ENCODE assay signal across 8 cellular contexts in genomic region chr3:172562881-172563835, GRCh38. TPM values are rescaled to one million over a fixed set of nuclear protein-coding genes. Genes with fewer than 3 reads are reported as not detected.
DNase-seq lines count a peak whose midpoint lies in the region; ATAC-seq and TF ChIP-seq lines count a peak whose summit lies in the region.

No MANE protein-coding gene starts in this region.

- no peaks in the 10 kb centered on the region for H3K79me2 ChIP-seq in SK-N-SH (ENCODE audit: insufficient read depth)

- TF ChIP-seq RAD21 in SK-N-SH (IDR thresholded peaks at IDR 0.05; ENCODE audit: low read length): no peak

- H3K27ac Mint-ChIP-seq in nephron: peak overlapping the region; percentile 74 to 92 (median 89)

- H3K27me3 Mint-ChIP-seq in nephron (ENCODE audit: low read depth): no peaks in the 10 kb centered on the region

- WGBS in SK-N-SH (ENCODE audit: low lambda C conversion rate): 53% methylated on average over 8 of the region's 8 CpGs

- H3K36me3 Mint-ChIP-seq in nephron (ENCODE audit: low read depth): no peaks in the 10 kb centered on the region

- H3K4me2 ChIP-seq in SK-N-SH: peak overlapping the region; percentile 53

- no peaks in the 10 kb centered on the region for H4K20me1 ChIP-seq in SK-N-SH (ENCODE audit: insufficient read depth)

- ATAC-seq in GM18861 (IDR thresholded peaks at IDR 0.05; ENCODE audit: unreplicated experiment): peak; percentile 81
- ATAC-seq in HG03064 (IDR thresholded peaks at IDR 0.05; ENCODE audit: low read depth, unreplicated experiment): peak; percentile 42

- peak overlapping the region; percentile 13 to 29; a peak in 2 of 4 replicates for H3K27ac ChIP-seq in SK-N-SH (ENCODE audit: low read depth in 2 of 2, low read length in 1 of 2)

- no peaks in the 10 kb centered on the region for H3K27me3 ChIP-seq in SK-N-SH (ENCODE audit: insufficient read depth)
- no peaks in the 10 kb centered on the region for H3K27me3 ChIP-seq in endocrine pancreas (ENCODE audit: control insufficient read depth, insufficient read depth, low read length)

- no peaks in the 10 kb centered on the region for H3K9me2 ChIP-seq in SK-N-SH

- POLR2A ChIA-PET in SK-N-SH (lab: Yijun Ruan, JAX): no interaction called here

- DNase-seq in SK-N-SH (no peak), NCI-H82 treated with DMSO at 0.1 percent for 48 hours (lab: John Stamatoyannopoulos, UW; ENCODE audit: unreplicated experiment) (no peak), pons (ENCODE audit: low spot score) (no peak), NCI-H446 (lab: John Stamatoyannopoulos, UW) (no peak)

- no peaks in the 10 kb centered on the region for H3K36me3 ChIP-seq in SK-N-SH (replicated peaks in 1 of 2; ENCODE audit: control insufficient read depth in 1 of 2, insufficient read depth in 2 of 2, low read length in 1 of 2)
- no peaks in the 10 kb centered on the region for H3K36me3 ChIP-seq in endocrine pancreas (ENCODE audit: control insufficient read depth, insufficient read depth, low read length)

- CTCF ChIA-PET in SK-N-SH (lab: Yijun Ruan, JAX): no interaction called here

- peaks cover 8% of the 10 kb centered on the region for H3K9me3 Mint-ChIP-seq in nephron

- H3K4me1 Mint-ChIP-seq in nephron: peaks cover 20% of the 10 kb centered on the region

- no peaks in the 10 kb centered on the region for H3F3A ChIP-seq in SK-N-SH (replicated peaks; ENCODE audit: insufficient read depth)

- H3K9me3 ChIP-seq in SK-N-SH (no peaks in the 10 kb centered on the region), endocrine pancreas (ENCODE audit: control insufficient read depth, low read length) (no peaks in the 10 kb centered on the region)

- no peak for TF ChIP-seq EP300 in SK-N-SH (IDR thresholded peaks at IDR 0.05; ENCODE audit: borderline replicate concordance in 1 of 2, low read depth in 1 of 2, low read length in 1 of 2)

- H3K4me3 ChIP-seq in SK-N-SH (ENCODE audit: low read depth in 2 of 2, low read length in 1 of 2): no peak overlapping the region
- peak overlapping the region; percentile 40 for H3K4me3 ChIP-seq in endocrine pancreas (ENCODE audit: control insufficient read depth, insufficient read depth, low read length)

- TF ChIP-seq CTCF in SK-N-SH (IDR thresholded peaks at IDR 0.05) (no peak), nephron (IDR thresholded peaks at IDR 0.05; ENCODE audit: unreplicated experiment in 3 of 3) (no peak)

- H3K4me3 Mint-ChIP-seq in nephron: peak overlapping the region in 1 of 3 experiments; percentile 36

- H3K9ac ChIP-seq in SK-N-SH: no peak overlapping the region
- H3K9ac ChIP-seq in endocrine pancreas (ENCODE audit: control insufficient read depth, insufficient read depth, low read length): no peak overlapping the region

- peak overlapping the region; percentile 80 for H2AFZ ChIP-seq in SK-N-SH (ENCODE audit: low read depth)

- H3K4me1 ChIP-seq in SK-N-SH (ENCODE audit: control insufficient read depth in 1 of 2, insufficient read depth in 2 of 2, low read depth in 1 of 2, low read length in 1 of 2) (peaks cover 0 to 7% of the 10 kb centered on the region in 2 experiments; a peak in 1 of 4 replicates), endocrine pancreas (ENCODE audit: control insufficient read depth, insufficient read depth, low read length) (peaks cover 18% of the 10 kb centered on the region)

TF ChIP-seq in SK-N-SH, 30 proteins besides CTCF, POLR2A, EP300 and RAD21:
- TF ChIP-seq JUND (IDR thresholded peaks at IDR 0.05) (peak; percentile 4; the same call in 1 of the 2 replicates), TCF12 (IDR thresholded peaks at IDR 0.05) (no peak)

RNA-seq across cellular contexts. Expression of gene TNFSF10, which starts 39.9 kb away (rescaled TPM):
- polyA plus RNA-seq in SK-N-SH (2012; rRNA removed): 0.03 and 0.10 TPM in 2 replicates
- 0.07 and 0.12 TPM in 2 replicates for polyA plus RNA-seq in SK-N-SH (2012; cell fraction: cytosol; rRNA removed)
- 0.12 TPM in 1 of 2 replicates, not detected in the other for polyA plus RNA-seq in SK-N-SH (2012; cell fraction: nucleus; rRNA removed)
